In genomic region chr19:48391100-48392005, GRCh38 we compare ENCODE assay signal across 8 cellular contexts. TPM values are rescaled to one million over a fixed set of nuclear protein-coding genes. Genes with fewer than 3 reads are reported as not detected.
DNase-seq lines count a peak whose midpoint lies in the region; ATAC-seq and TF ChIP-seq lines count a peak whose summit lies in the region.

Gene KDELR1, minus strand, starts transcription at chr19:48391551. Its CDS starts 193 bp downstream, at chr19:48391358.

- H3K9me3 Mint-ChIP-seq in activated CD4-positive, alpha-beta T cell treated with anti-CD3 and anti-CD28 coated beads, Interleukin-2, amount 10 ng/mL, durations not matched to agents 24 days and 14 days: no peaks in the 10 kb centered on the region

- peaks cover 20% of the 10 kb centered on the region for H3K4me1 Mint-ChIP-seq in activated CD4-positive, alpha-beta T cell treated with anti-CD3 and anti-CD28 coated beads, Interleukin-2, amount 10 ng/mL, durations not matched to agents 24 days and 14 days

- intact Hi-C loops in activated CD4-positive, alpha-beta T cell treated with anti-CD3 and anti-CD28 coated beads, Interleukin-2, amount 10 ng/mL, durations not matched to agents 24 days and 14 days (cut with micrococcal nuclease): loop anchor here (1.0 to 5.0 kb wide), 5 partner anchors 8 to 101 kb away; partner anchors contain the start of genes CYTH2, GRWD1 and TMEM143

- peak within 1 kb of the TSS; percentile 97 for H3K27ac Mint-ChIP-seq in activated CD4-positive, alpha-beta T cell treated with anti-CD3 and anti-CD28 coated beads, Interleukin-2, amount 10 ng/mL, durations not matched to agents 24 days and 14 days

- TF ChIP-seq CTCF in GM10248 (IDR thresholded peaks at IDR 0.05; ENCODE audit: control extremely low read depth, extremely low read depth, low read depth, missing control alignments): peak; percentile 91

- DNase-seq in GM10248 (ENCODE audit: extremely low spot score): peak; percentile 92
- peak; percentile 66 for DNase-seq in NCI-H2227 treated with DMSO at 0.1 percent for 48 hours (lab: John Stamatoyannopoulos, UW)
- peak; percentile 93 for DNase-seq in activated CD4-positive, alpha-beta T cell treated with anti-CD3 and anti-CD28 coated beads, Interleukin-2, amount 10 ng/mL, durations not matched to agents 24 days and 14 days
- peak; percentile 52 for DNase-seq in dedifferentiated amniotic fluid mesenchymal stem cell (ENCODE audit: extremely low spot score)
- peak; percentile 83 for DNase-seq in left lobe of liver (ENCODE audit: low spot score)
- peak; percentile 55 for DNase-seq in stimulated activated CD4-positive, alpha-beta T cell treated with anti-CD3 and anti-CD28 coated beads, Interleukin-2, amount 100 ng/mL, for 4 hours (ENCODE audit: low read depth)

- peaks cover 34% of the 10 kb centered on the region for H3K27me3 Mint-ChIP-seq in activated CD4-positive, alpha-beta T cell treated with anti-CD3 and anti-CD28 coated beads, Interleukin-2, amount 10 ng/mL, durations not matched to agents 24 days and 14 days

- CTCF ChIA-PET in GM10248 (lab: Yijun Ruan, JAX): interaction anchor here (0.7 to 2.4 kb wide), 27 partner anchors 10 to 201 kb away, joined by 3 to 38 read pairs (median 5); partner anchors contain the start of genes SYNGR4 and TMEM143

- POLR2A ChIA-PET in GM10248 (lab: Yijun Ruan, JAX): interaction anchor here (0.6 to 1.8 kb wide), 5 partner anchors 10 to 1551 kb away, joined by 3 to 12 read pairs (median 3); partner anchors contain the start of genes RPL18, SPHK2, SYNGR4 and TMEM143

- ATAC-seq in HG02759 (IDR thresholded peaks at IDR 0.05; ENCODE audit: unreplicated experiment) (peak; percentile 73), left lobe of liver (peak; percentile 97), HG02938 (IDR thresholded peaks at IDR 0.05; ENCODE audit: unreplicated experiment) (no peak)

- H3K4me3 Mint-ChIP-seq in activated CD4-positive, alpha-beta T cell treated with anti-CD3 and anti-CD28 coated beads, Interleukin-2, amount 10 ng/mL, durations not matched to agents 24 days and 14 days: peak within 1 kb of the TSS; percentile 96

- H3K36me3 Mint-ChIP-seq in activated CD4-positive, alpha-beta T cell treated with anti-CD3 and anti-CD28 coated beads, Interleukin-2, amount 10 ng/mL, durations not matched to agents 24 days and 14 days (ENCODE audit: low read depth): peaks cover 20% of the 10 kb centered on the region

RNA-seq across cellular contexts. Expression of gene KDELR1, which starts in this region (rescaled TPM):
- 75.5 and 77.7 TPM in 2 replicates for total RNA-seq in activated CD4-positive, alpha-beta T cell treated with anti-CD3 and anti-CD28 coated beads, Interleukin-2, amount 10 ng/mL, durations not matched to agents 24 days and 14 days
- 68.4 TPM for total RNA-seq in left lobe of liver
